Comparison of ENCODE assay signal across 10 cellular contexts in genomic region chr9:129712595-129713524, GRCh38. TPM values are rescaled to one million over a fixed set of nuclear protein-coding genes. Genes with fewer than 3 reads are reported as not detected.
A peak's percentile ranks its signal among the peaks of the same experiment; 100 is the strongest.
DNase-seq lines count a peak whose midpoint lies in the region; ATAC-seq, FAIRE-seq and TF ChIP-seq lines count a peak whose summit lies in the region.
"Had no signal": no experiment of that assay in that cellular context is flagged by ENCODE, and none has a peak within 500 bp of the region (broad histone marks: within the 10 kb centered on the region; RNA-seq: fewer than 3 reads in every experiment).

No MANE protein-coding gene starts in this region.

- WGBS in thyroid gland, 2 donors: 61 to 69% methylated on average over 25 to 30 of the region's 34 CpGs

- H3K4me3 ChIP-seq in thyroid gland (replicated peaks in 1 of 3) (no peak overlapping the region), gastrocnemius medialis (peak overlapping the region in 1 of 4 donors; percentile 27), PC-9 (no peak overlapping the region)

- H3K4me2 ChIP-seq in PC-9: no peak overlapping the region

- no peak for FAIRE-seq in GM19239 (lab: Jason Lieb, UNC)

- in situ Hi-C loops in gastrocnemius medialis (cut with MboI; ENCODE audit: low sequenced_read_pairs in 4 of 4): no loop called here

- ATAC-seq in gastrocnemius medialis: no peak

- H3K9me2 ChIP-seq in PC-9 (ENCODE audit: insufficient read depth): no peaks in the 10 kb centered on the region

- no TSS peak for BruUV-seq in PC-9 (replicated peaks; lab: Mats Ljungman, UMichigan)

- H3K27ac ChIP-seq in thyroid gland (peak overlapping the region in 2 of 3 donors; percentile 1 to 37), gastrocnemius medialis (peak overlapping the region in 2 of 4 donors; percentile 8 to 43), PC-9 (no peak overlapping the region)

- CTCF ChIA-PET in PC-9 (lab: Charles Lee): no interaction called here

- TF ChIP-seq POLR2A in thyroid gland (IDR thresholded peaks at IDR 0.05): no peak
- TF ChIP-seq POLR2A in gastrocnemius medialis (IDR thresholded peaks at IDR 0.05): no peak

- H3F3A ChIP-seq in PC-9 (ENCODE audit: insufficient read depth, low read depth): no peaks in the 10 kb centered on the region

- no peaks in the 10 kb centered on the region for H3K36me3 ChIP-seq in thyroid gland
- no peaks in the 10 kb centered on the region for H3K36me3 ChIP-seq in gastrocnemius medialis
- no peaks in the 10 kb centered on the region for H3K36me3 ChIP-seq in PC-9 (ENCODE audit: low read depth)

- TF ChIP-seq CTCF in thyroid gland (IDR thresholded peaks at IDR 0.05): no peak
- no peak for TF ChIP-seq CTCF in gastrocnemius medialis (IDR thresholded peaks at IDR 0.05 in 4 of 5, conservative IDR thresholded peaks at IDR 0.05 in 1 of 5)
- TF ChIP-seq CTCF in PC-9 (conservative IDR thresholded peaks at IDR 0.05): no peak

- peaks cover 6 to 16% of the 10 kb centered on the region in 2 donors for H3K4me1 ChIP-seq in thyroid gland
- H3K4me1 ChIP-seq in gastrocnemius medialis: no peaks in the 10 kb centered on the region
- H3K4me1 ChIP-seq in PC-9 (replicated peaks; ENCODE audit: insufficient read depth): no peaks in the 10 kb centered on the region

- H3K79me2 ChIP-seq in PC-9 (ENCODE audit: low read depth): no peaks in the 10 kb centered on the region

- H3K27me3 ChIP-seq in thyroid gland (no peaks in the 10 kb centered on the region), gastrocnemius medialis (peaks cover 4 to 12% (median 7%) of the 10 kb centered on the region in 3 donors), PC-9 (ENCODE audit: insufficient read depth, low read depth) (no peaks in the 10 kb centered on the region)

- no peak overlapping the region for H2AFZ ChIP-seq in PC-9

- POLR2A ChIA-PET in PC-9 (lab: Charles Lee; ENCODE audit: unreplicated experiment): no interaction called here

- intact Hi-C loops in thyroid gland (cut with DNase I): no loop called here
- intact Hi-C loops in gastrocnemius medialis (cut with DNase I; ENCODE audit: low total_unique reads): no loop called here
- intact Hi-C loops in PC-9 (cut with micrococcal nuclease; ENCODE audit: unreplicated experiment): no loop called here

- H4K20me1 ChIP-seq in PC-9 (ENCODE audit: insufficient read depth): no peaks in the 10 kb centered on the region

- H3K9me3 ChIP-seq in thyroid gland (no peaks in the 10 kb centered on the region), gastrocnemius medialis (no peaks in the 10 kb centered on the region), PC-9 (ENCODE audit: insufficient read depth, low read depth) (no peaks in the 10 kb centered on the region)

- peak; percentile 16 for DNase-seq in NCI-H82 (lab: John Stamatoyannopoulos, UW)
- DNase-seq in NCI-H82 treated with DMSO at 0.1 percent for 48 hours (lab: John Stamatoyannopoulos, UW; ENCODE audit: unreplicated experiment): no peak
- DNase-seq in amniotic stem cell (lab: John Stamatoyannopoulos, UW): peak; percentile 52
- peak; percentile 78 for DNase-seq in hepatic stellate cell (ENCODE audit: low spot score)
- no peak for DNase-seq in thyroid gland
- DNase-seq in GM19239 (ENCODE audit: insufficient read length, low spot score): no peak
- DNase-seq in gastrocnemius medialis: no peak
- no peak for DNase-seq in PC-9
- DNase-seq: 8988T, NCI-H1417 treated with DMSO at 0.1 percent for 48 hours had no signal

RNA-seq across cellular contexts. Expression of gene PTGES, which starts 40.0 kb away (rescaled TPM):
- total RNA-seq in thyroid gland: 1 to 10 TPM in 3 of 4 donors, under 1 TPM in 1; 0.29 to 5.3 (median 2.3) TPM
- 1 to 10 TPM in 1 of 4 donors, under 1 TPM in 2, not detected in 1; 0.23 to 1.2 (median 0.51) TPM for total RNA-seq in gastrocnemius medialis
- total RNA-seq in PC-9 (2021): 116 and 119 TPM in 2 replicates

RNA-seq across cellular contexts. Expression of gene PRRX2, which starts 47.4 kb away (rescaled TPM):
- total RNA-seq in thyroid gland (10 to 100 TPM in 2 of 4 donors, 1 to 10 TPM in 2; 2.9 to 10.6 (median 8.1) TPM), gastrocnemius medialis (1 to 10 TPM in 2 of 4 donors, under 1 TPM in 1, not detected in 1; 0.75 to 1.7 (median 1.6) TPM), PC-9 (2021) (0.98 and 1.6 TPM in 2 replicates)

Comparison
In these comparisons a context has a peak if more than half of its experiments do, and no peak if none do; other contexts are left out.
1. DNase-seq: peak in NCI-H82 (single experiment), amniotic stem cell (single experiment) and hepatic stellate cell (single experiment); none in NCI-H82 treated with DMSO at 0.1 percent for 48 hours (single experiment), thyroid gland (0 of 2), GM19239 (single experiment), gastrocnemius medialis (0 of 2) and PC-9 (0 of 2).
2. RNA of gene PTGES, which starts 40.0 kb away (total RNA-seq): 116 to 119 TPM in PC-9; 0.29 to 5.3 TPM in thyroid gland and 0.23 to 1.2 TPM in gastrocnemius medialis; every median in the first group is over 10 times any median in the second.